Comparison of ENCODE assay signal across 8 cellular contexts in the genomic region with DNA sequence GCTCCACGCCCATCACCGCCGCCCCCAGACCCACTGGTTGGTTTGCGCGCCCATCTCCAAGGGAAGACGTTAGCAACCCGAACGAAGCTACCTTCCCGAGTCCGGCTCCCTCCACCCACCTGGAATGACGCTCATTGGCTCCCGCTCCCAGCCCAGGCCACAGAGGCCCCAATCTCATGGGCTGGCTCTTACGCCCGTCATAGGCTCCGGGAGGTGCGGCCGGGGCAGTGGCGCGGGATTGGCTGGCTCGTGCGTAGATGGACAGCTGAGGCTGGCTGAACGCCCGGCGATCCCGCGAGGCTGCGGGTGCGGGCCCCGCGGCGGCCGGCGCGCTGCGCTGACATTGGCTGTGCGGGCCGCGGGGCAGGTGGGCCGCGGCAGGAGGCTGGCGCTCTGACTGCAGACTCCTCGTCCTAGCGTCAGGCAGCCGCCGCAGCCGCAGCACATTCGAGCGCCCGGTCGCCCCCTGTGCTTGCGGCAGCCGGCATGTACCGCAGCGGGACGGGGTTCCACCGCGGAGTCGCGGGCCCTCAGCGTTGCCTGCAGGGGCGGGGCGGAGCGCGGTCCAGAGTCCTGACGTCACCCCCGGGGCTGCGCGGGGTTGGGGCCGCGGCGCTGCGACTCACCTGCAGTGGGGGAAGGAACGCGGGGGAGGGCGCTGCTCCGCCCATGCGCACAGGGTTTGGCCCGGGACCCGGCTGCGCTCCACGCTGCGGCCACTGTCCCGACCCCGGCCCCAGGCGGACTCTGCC. TPM values are rescaled to one million over a fixed set of nuclear protein-coding genes. Genes with fewer than 3 reads are reported as not detected.
DNase-seq lines count a peak whose midpoint lies in the region; ATAC-seq and TF ChIP-seq lines count a peak whose summit lies in the region.

No MANE protein-coding gene starts in this region.

- peaks cover 13% of the 10 kb centered on the region for H3K4me1 ChIP-seq in OCI-LY1 (ENCODE audit: insufficient read depth, low read length, severe bottlenecking)
- H3K4me1 ChIP-seq in mononuclear cell (ENCODE audit: insufficient read depth, low read length): peaks cover 14% of the 10 kb centered on the region

- H4K20me1 ChIP-seq in OCI-LY1 (ENCODE audit: insufficient read depth, low read length): no peaks in the 10 kb centered on the region

- H3K9ac ChIP-seq in OCI-LY1 (ENCODE audit: low read length): peak overlapping the region; percentile 96

- ATAC-seq in GM21390 (IDR thresholded peaks at IDR 0.05; ENCODE audit: unreplicated experiment): peak; percentile 94

- H3K79me2 ChIP-seq in OCI-LY1 (ENCODE audit: insufficient read depth, low read length): no peaks in the 10 kb centered on the region

- H3F3A ChIP-seq in OCI-LY1 (ENCODE audit: insufficient read depth, low read length): peaks cover 3% of the 10 kb centered on the region; the same call in 1 of the 2 replicates

- no peaks in the 10 kb centered on the region for H3K36me3 ChIP-seq in OCI-LY1 (ENCODE audit: insufficient read depth, low read length)

- TF ChIP-seq CTCF in OCI-LY1 (IDR thresholded peaks at IDR 0.05; ENCODE audit: low read length): peak; percentile 36

- H3K9me3 ChIP-seq in OCI-LY1 (ENCODE audit: low read length) (no peaks in the 10 kb centered on the region), mononuclear cell (ENCODE audit: low read depth, low read length) (no peaks in the 10 kb centered on the region)

- H3K27me3 ChIP-seq in OCI-LY1 (ENCODE audit: insufficient read depth, low read length): no peaks in the 10 kb centered on the region
- H3K27me3 ChIP-seq in mononuclear cell (ENCODE audit: insufficient read depth, low read length): peaks cover 62% of the 10 kb centered on the region

- H3K4me2 ChIP-seq in OCI-LY1 (ENCODE audit: low read length): peak overlapping the region; percentile 94

- H3K9me2 ChIP-seq in OCI-LY1 (ENCODE audit: low read depth, low read length): no peaks in the 10 kb centered on the region

- DNase-seq in CMK (ENCODE audit: low read depth) (peak; percentile 99), HUDEP-2 (lab: John Stamatoyannopoulos, UW; ENCODE audit: unreplicated experiment in 76 of 76) (peak; percentile 29 to 99 (median 96)), activated T-cell treated with anti-CD3 and anti-CD28 coated beads for 4 hours (peak; percentile 65), epithelial cell of prostate (ENCODE audit: low read depth, low spot score) (peak; percentile 98)
- peak; percentile 81 to 86 for DNase-seq in stimulated activated CD8-positive, alpha-beta memory T cell treated with anti-CD3 and anti-CD28 coated beads, Interleukin-2, amount 100 ng/mL, for 48 hours (ENCODE audit: low read depth in 2 of 2)

- peak overlapping the region; percentile 92; the same call in 1 of the 2 replicates for H2AFZ ChIP-seq in OCI-LY1 (ENCODE audit: low read length)

- no peak overlapping the region for H3K27ac ChIP-seq in OCI-LY1 (ENCODE audit: low read depth, low read length, poor library complexity, severe bottlenecking)
- H3K27ac ChIP-seq in epithelial cell of prostate: peak overlapping the region; percentile 67

- peak overlapping the region; percentile 98 for H3K4me3 ChIP-seq in OCI-LY1 (ENCODE audit: low read depth, low read length, poor library complexity, severe bottlenecking)
- peak overlapping the region; percentile 47 for H3K4me3 ChIP-seq in mononuclear cell (ENCODE audit: low read length)

RNA-seq across cellular contexts. Expression of gene MYH10, which starts 0.5 kb away (rescaled TPM):
- total RNA-seq in mononuclear cell: 0.52 TPM
